Comparison of ENCODE assay signal across 8 cellular contexts in the genomic region with DNA sequence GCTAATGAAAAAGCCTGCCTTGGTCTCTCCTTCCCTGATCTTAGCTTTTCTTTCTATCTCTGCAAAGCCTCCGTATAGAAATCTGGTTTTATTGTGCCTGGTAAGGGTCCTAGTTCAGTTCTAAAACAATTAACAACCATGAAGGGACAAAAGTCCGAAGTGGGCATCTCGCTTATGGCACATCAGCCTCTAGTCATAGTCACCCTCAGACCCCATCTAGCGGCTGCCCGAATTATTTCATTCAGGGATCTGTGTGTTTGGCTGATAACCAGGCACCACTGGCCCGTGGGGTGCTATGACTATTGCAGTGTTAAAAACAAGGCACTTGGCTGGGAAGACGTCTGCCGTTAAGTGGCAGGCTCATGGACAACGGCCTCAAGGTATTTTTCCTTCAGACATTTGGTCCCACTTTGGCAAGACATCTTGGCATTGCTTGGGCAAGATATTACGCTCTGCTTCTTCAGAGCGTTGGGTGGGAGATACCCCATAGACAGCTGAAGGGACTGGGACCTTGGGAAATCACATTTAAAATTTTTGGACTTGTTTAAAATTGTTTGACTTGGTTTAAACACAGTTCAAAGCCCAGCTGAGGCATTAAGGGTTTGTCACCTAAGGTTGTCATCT.
DNase-seq lines count a peak whose midpoint lies in the region; ATAC-seq and TF ChIP-seq lines count a peak whose summit lies in the region.

No MANE protein-coding gene starts in this region.

- no peaks in the 10 kb centered on the region for H3K36me3 ChIP-seq in uterus

- DNase-seq in EL (peak; percentile 68), KG1 (lab: John Stamatoyannopoulos, UW) (peak; percentile 5), RPMI8226 (peak; percentile 84), glomerular endothelial cell (ENCODE audit: extremely low read depth, low read depth, low spot score) (peak; percentile 12), posterior cingulate gyrus (peak in 7 of 10 donors; percentile 45 to 91 (median 67)), uterus (peak; percentile 36 to 43)
- DNase-seq in activated effector memory CD4-positive, alpha-beta T cell treated with Interleukin-2 at 50 U/mL for 16 hours: peak; percentile 18

- H3K27ac ChIP-seq in uterus: no peak overlapping the region

- TF ChIP-seq CTCF in uterus (IDR thresholded peaks at IDR 0.05): peak; percentile 28 to 58 (median 43)

- H3K9me3 ChIP-seq in uterus: no peaks in the 10 kb centered on the region

- TF ChIP-seq POLR2A in uterus (IDR thresholded peaks at IDR 0.05): no peak

- no peak overlapping the region for H3K4me3 ChIP-seq in uterus

- H3K27me3 ChIP-seq in uterus: no peaks in the 10 kb centered on the region

- no peaks in the 10 kb centered on the region for H3K4me1 ChIP-seq in uterus

- peak; percentile 87 for ATAC-seq in GM21619 (IDR thresholded peaks at IDR 0.05; ENCODE audit: unreplicated experiment)

- intact Hi-C loops in posterior cingulate gyrus (cut with DNase I): loop anchor here (5.0 kb wide), 1 partner anchor 387 kb away; no protein-coding TSS in a partner anchor
- intact Hi-C loops in uterus (cut with DNase I; ENCODE audit: low total_unique reads): no loop called here

Comparison
In these comparisons a context has a peak if more than half of its experiments do, and no peak if none do; other contexts are left out.
1. DNase-seq: peak in every context shown above with its lines; median percentile 84 in RPMI8226; 68 in EL; 67 in posterior cingulate gyrus; 40 in uterus; 18 in activated effector memory CD4-positive, alpha-beta T cell treated with Interleukin-2 at 50 U/mL for 16 hours; 12 in glomerular endothelial cell; 5 in KG1.